ENCODE assay signal across 20 cellular contexts in the genomic region with DNA sequence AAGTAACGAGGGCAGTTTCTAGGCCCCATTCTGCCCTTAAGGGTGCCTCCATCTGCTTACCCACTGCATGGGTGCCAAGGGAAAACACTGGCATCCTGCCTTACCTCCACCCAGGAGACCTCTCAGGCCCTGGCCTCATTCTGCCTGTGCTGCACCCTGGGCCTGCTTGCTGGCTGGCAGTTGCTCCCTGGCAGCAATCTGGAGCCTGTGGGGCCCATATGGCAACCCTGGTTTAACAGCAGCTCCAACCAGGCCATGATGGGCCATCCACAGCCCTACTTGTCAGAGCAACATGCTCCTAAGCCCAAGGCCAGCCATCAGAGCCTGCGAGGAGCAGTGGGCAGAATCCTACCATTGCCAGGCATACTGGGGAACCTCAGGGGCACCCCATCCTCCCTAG. TPM values are rescaled to one million over a fixed set of nuclear protein-coding genes. Genes with fewer than 3 reads are reported as not detected.
DNase-seq lines count a peak whose midpoint lies in the region; ATAC-seq, FAIRE-seq and TF ChIP-seq lines count a peak whose summit lies in the region.
"Had no signal": no experiment of that assay in that cellular context is flagged by ENCODE, and none has a peak within 500 bp of the region (broad histone marks: within the 10 kb centered on the region; RNA-seq: fewer than 3 reads in every experiment).

No MANE protein-coding gene starts in this region.

- no peak for ATAC-seq in CD4-positive, alpha-beta T cell (ENCODE audit: poor library complexity)
- ATAC-seq: CD8-positive, alpha-beta T cell had no signal

- WGBS in esophagus squamous epithelium, 2 donors, result 81 to 88% methylated on average over 1 to 2 of the region's 2 CpGs

- intact Hi-C loops in CD4-positive, alpha-beta T cell (cut with DNase I, micrococcal nuclease), result loop anchor here in 1 of 2 experiments (10.0 kb wide), 1 partner anchor 1971 kb away; the partner anchor contains the start of genes NT5DC2 and UQCC5
- intact Hi-C loops in esophagus squamous epithelium (cut with DNase I), result no loop called here

- H3K27me3 ChIP-seq in BLaER1 (no peaks in the 10 kb centered on the region; the same call in 1 of the 2 replicates), iPS-15b (ENCODE audit: control insufficient read depth, insufficient read depth, low read length) (peaks cover 10% of the 10 kb centered on the region), esophagus squamous epithelium (no peaks in the 10 kb centered on the region)
- H3K27me3 ChIP-seq in CD4-positive, alpha-beta T cell (ENCODE audit: control insufficient read depth, insufficient read depth, low read length), result no peaks in the 10 kb centered on the region

- TF ChIP-seq POLR2A in esophagus squamous epithelium (IDR thresholded peaks at IDR 0.05), result no peak
- TF ChIP-seq POLR2A in GM12891 (IDR thresholded peaks at IDR 0.05; ENCODE audit: low read depth, low read length), result no peak

- no peak overlapping the region for H3K27ac Mint-ChIP-seq in CD4-positive, alpha-beta T cell
- H3K27ac Mint-ChIP-seq: CD8-positive, alpha-beta T cell had no signal

- H3K27me3 Mint-ChIP-seq in CD4-positive, alpha-beta T cell, result no peaks in the 10 kb centered on the region

- H3K4me3 Mint-ChIP-seq in CD4-positive, alpha-beta T cell, result no peak overlapping the region
- H3K4me3 Mint-ChIP-seq: CD8-positive, alpha-beta T cell had no signal

- CTCF ChIA-PET in CD4-positive, alpha-beta T cell (lab: Charles Lee), result no interaction called here

- no peaks in the 10 kb centered on the region for H3K9me3 ChIP-seq in BLaER1
- no peaks in the 10 kb centered on the region for H3K9me3 ChIP-seq in iPS-15b (ENCODE audit: control insufficient read depth, insufficient read depth, low read length)
- H3K9me3 ChIP-seq in CD4-positive, alpha-beta T cell (ENCODE audit: control insufficient read depth, low read length), result no peaks in the 10 kb centered on the region
- no peaks in the 10 kb centered on the region for H3K9me3 ChIP-seq in esophagus squamous epithelium
- H3K9me3 ChIP-seq: SK-N-SH had no signal

- no peak for FAIRE-seq in GM12891 (lab: Jason Lieb, UNC)

- peaks cover 4% of the 10 kb centered on the region for H3K36me3 Mint-ChIP-seq in CD4-positive, alpha-beta T cell (ENCODE audit: low read depth)

- H3K27ac ChIP-seq in BLaER1, result no peak overlapping the region
- H3K27ac ChIP-seq in CD4-positive, alpha-beta T cell (ENCODE audit: low read depth, low read length), result no peak overlapping the region
- H3K27ac ChIP-seq in esophagus squamous epithelium, result no peak overlapping the region

- H3K9me3 Mint-ChIP-seq in CD4-positive, alpha-beta T cell, result no peaks in the 10 kb centered on the region
- H3K9me3 Mint-ChIP-seq: CD8-positive, alpha-beta T cell had no signal

- no peak overlapping the region for H3K4me3 ChIP-seq in BLaER1
- H3K4me3 ChIP-seq in iPS-15b (ENCODE audit: low read depth, low read length), result no peak overlapping the region
- no peak overlapping the region for H3K4me3 ChIP-seq in esophagus squamous epithelium

- no peak overlapping the region for H3K4me2 ChIP-seq in BLaER1
- H3K4me2 ChIP-seq: SK-N-SH had no signal

- H3K9ac ChIP-seq in BLaER1 (peak overlapping the region; percentile 32), iPS-15b (ENCODE audit: low read depth, low read length) (peak overlapping the region; percentile 24)
- H3K9ac ChIP-seq: SK-N-SH had no signal

- H3K36me3 ChIP-seq in BLaER1 (no peaks in the 10 kb centered on the region), iPS-15b (ENCODE audit: control insufficient read depth, insufficient read depth, low read length) (peaks cover 6% of the 10 kb centered on the region), esophagus squamous epithelium (no peaks in the 10 kb centered on the region)

- H3K4me1 ChIP-seq in BLaER1, result peaks cover 27% of the 10 kb centered on the region
- peaks cover 2% of the 10 kb centered on the region for H3K4me1 ChIP-seq in iPS-15b (ENCODE audit: control insufficient read depth, insufficient read depth, low read length)
- H3K4me1 ChIP-seq in esophagus squamous epithelium, result peaks cover 3 to 27% (median 22%) of the 10 kb centered on the region in 3 donors

- TF ChIP-seq CTCF in CD4-positive, alpha-beta T cell (IDR thresholded peaks at IDR 0.05), result no peak
- no peak for TF ChIP-seq CTCF in esophagus squamous epithelium (IDR thresholded peaks at IDR 0.05)

- POLR2A ChIA-PET in CD4-positive, alpha-beta T cell (lab: Charles Lee), result no interaction called here

- no peaks in the 10 kb centered on the region for H4K20me1 ChIP-seq in BLaER1

- DNase-seq in DMS 273 (lab: John Stamatoyannopoulos, UW; ENCODE audit: unreplicated experiment), result peak; percentile 82
- DNase-seq in NCI-H446 (lab: John Stamatoyannopoulos, UW), result peak; percentile 19 to 87
- no peak for DNase-seq in CD4-positive, alpha-beta T cell
- DNase-seq in esophagus squamous epithelium (lab: John Stamatoyannopoulos, UW), result no peak
- no peak for DNase-seq in midbrain (lab: John Stamatoyannopoulos, UW)
- DNase-seq in GM12891 (ENCODE audit: insufficient read length, low spot score), result no peak
- DNase-seq: Calu3; CD8-positive, alpha-beta T cell; DMS53; EL; Karpas-422; MV-4-11; NCI-H1417; NCI-H1930; NCI-H345; NCI-H526; SIG-M5; SK-N-SH had no signal

- H3K4me1 Mint-ChIP-seq in CD4-positive, alpha-beta T cell (ENCODE audit: low read depth), result peaks cover 25% of the 10 kb centered on the region

TF ChIP-seq in GM12891, 5 proteins besides CTCF, POLR2A, EP300 and RAD21:
- TF ChIP-seq POU2F2 (IDR thresholded peaks at IDR 0.05; ENCODE audit: low read depth, low read length) (no peak), TAF1 (IDR thresholded peaks at IDR 0.05; ENCODE audit: low read depth, low read length) (no peak), POLR2AphosphoS5 (IDR thresholded peaks at IDR 0.05; ENCODE audit: low read depth, low read length) (no peak), SPI1 (IDR thresholded peaks at IDR 0.05; ENCODE audit: low read depth, low read length) (no peak), PAX5 (IDR thresholded peaks at IDR 0.05; ENCODE audit: insufficient read depth, low read length, severe bottlenecking) (no peak)
TF ChIP-seq in GM12891: peak in this region for 0.

RNA-seq across cellular contexts. Expression of gene C3orf18, which starts 3.7 kb away (rescaled TPM):
- 1 to 10 TPM; 3.9 to 5.2 TPM for total RNA-seq in CD4-positive, alpha-beta T cell
- 1 to 10 TPM in 2 of 4 donors, under 1 TPM in 2; 0.15 to 3.2 (median 1.2) TPM for total RNA-seq in esophagus squamous epithelium
- polyA plus RNA-seq in GM12891 (2012; ENCODE audit: low read depth, missing spikeins), result 0.83 TPM

RNA-seq across cellular contexts. Expression of gene HEMK1, which starts 5.5 kb away (rescaled TPM):
- total RNA-seq in CD4-positive, alpha-beta T cell, result 10 to 100 TPM; 12.4 to 14.6 TPM
- 10 to 100 TPM in 1 of 4 donors, 1 to 10 TPM in 3; 4.4 to 11.8 (median 4.9) TPM for total RNA-seq in esophagus squamous epithelium
- polyA plus RNA-seq in GM12891 (2012; ENCODE audit: low read depth, missing spikeins), result 10.5 TPM

RNA-seq across cellular contexts. Expression of gene CISH, which starts 47.7 kb away (rescaled TPM):
- total RNA-seq in CD4-positive, alpha-beta T cell, result 1 to 10 TPM; 3.5 to 3.7 TPM
- 10 to 100 TPM in 1 of 4 donors, 1 to 10 TPM in 3; 3.1 to 11.1 (median 6.8) TPM for total RNA-seq in esophagus squamous epithelium
- 0.37 TPM for polyA plus RNA-seq in GM12891 (2012; ENCODE audit: low read depth, missing spikeins)

RNA-seq across cellular contexts. Expression of gene MAPKAPK3, which starts 53.1 kb away (rescaled TPM):
- total RNA-seq in CD4-positive, alpha-beta T cell, result 10 to 100 TPM; 16.4 to 16.6 TPM
- total RNA-seq in esophagus squamous epithelium, result 10 to 100 TPM; 46.5 to 65.6 (median 52.3) TPM
- polyA plus RNA-seq in GM12891 (2012; ENCODE audit: low read depth, missing spikeins), result 10.0 TPM

Comparison
In these comparisons a context has a peak if more than half of its experiments do, and no peak if none do; other contexts are left out.
1. DNase-seq: peak in DMS 273 (single experiment) and NCI-H446 (2 of 2); none in CD4-positive, alpha-beta T cell (0 of 10), esophagus squamous epithelium (single experiment), midbrain (single experiment) and GM12891 (single experiment).